26 cellular contexts compared by ENCODE assay signal in genomic region chr3:112003321-112004080, GRCh38. TPM values are rescaled to one million over a fixed set of nuclear protein-coding genes. Genes with fewer than 3 reads are reported as not detected.
DNase-seq lines count a peak whose midpoint lies in the region; ATAC-seq and TF ChIP-seq lines count a peak whose summit lies in the region.
"Had no signal": no experiment of that assay in that cellular context is flagged by ENCODE, and none has a peak within 500 bp of the region (broad histone marks: within the 10 kb centered on the region; RNA-seq: fewer than 3 reads in every experiment).

No MANE protein-coding gene starts in this region.

- no peak overlapping the region for H3K14ac ChIP-seq in H9 (ENCODE audit: insufficient read depth, low read length)

- H3K27ac ChIP-seq in esophagus muscularis mucosa (replicated peaks in 1 of 4) = no peak overlapping the region
- peak overlapping the region; percentile 19 for H3K27ac ChIP-seq in thymus (ENCODE audit: low read depth)
- no peak overlapping the region for H3K27ac ChIP-seq in H9 (ENCODE audit: insufficient read length, low read depth, low read length)
- H3K27ac ChIP-seq in ascending aorta = no peak overlapping the region
- H3K27ac ChIP-seq: C4-2B, esophagus squamous epithelium, ovary, sigmoid colon, testis, VCaP had no signal

- no peaks in the 10 kb centered on the region for H3K79me2 ChIP-seq in H9 (ENCODE audit: insufficient read depth, low read length)

- H2BK20ac ChIP-seq in H9 (ENCODE audit: low read depth, low read length, poor library complexity, severe bottlenecking) = no peak overlapping the region

- H3K27me3 ChIP-seq in esophagus muscularis mucosa (peaks cover 0 to 15% (median 0%) of the 10 kb centered on the region in 4 donors), thymus (ENCODE audit: control insufficient read depth, insufficient read depth) (no peaks in the 10 kb centered on the region), H9 (ENCODE audit: insufficient read depth, low read length) (no peaks in the 10 kb centered on the region), ascending aorta (no peaks in the 10 kb centered on the region)
- H3K27me3 ChIP-seq: ovary, testis had no signal

- no peak overlapping the region for H3K4me2 ChIP-seq in H9 (ENCODE audit: insufficient read depth, insufficient read length, low read length)

- ATAC-seq in T-cell (replicated peaks in 1 of 4) = peak in 2 of 4 experiments; percentile 9 to 36
- ATAC-seq: Right ventricle myocardium inferior had no signal

- no peak overlapping the region for H2BK120ac ChIP-seq in H9 (ENCODE audit: low read depth, low read length, poor library complexity, severe bottlenecking)

- no peak overlapping the region for H3T11ph ChIP-seq in H9 (ENCODE audit: low read length)

- no peak overlapping the region for H2BK5ac ChIP-seq in H9 (ENCODE audit: insufficient read length, low read length)

- H3K23me2 ChIP-seq in H9 (ENCODE audit: insufficient read length, low read depth, low read length, poor library complexity, severe bottlenecking) = peaks cover 14% of the 10 kb centered on the region

- no peak overlapping the region for H2BK12ac ChIP-seq in H9 (ENCODE audit: insufficient read length, low read depth, low read length)

- POLR2A ChIA-PET in T-cell (lab: Charles Lee) = interaction anchor here (0.6 to 0.8 kb wide), 3 partner anchors 14 to 1015 kb away, joined by 3 to 11 read pairs (median 4); no protein-coding TSS in a partner anchor

- no peak overlapping the region for H2AFZ ChIP-seq in H9 (ENCODE audit: low read length)

- no peaks in the 10 kb centered on the region for H3K79me1 ChIP-seq in H9 (ENCODE audit: insufficient read depth, low read depth, low read length, poor library complexity, severe bottlenecking)

- no peak overlapping the region for H3K18ac ChIP-seq in H9 (ENCODE audit: insufficient read length, low read depth, low read length)

- H4K91ac ChIP-seq in H9 (ENCODE audit: insufficient read length, low read depth, low read length) = no peak overlapping the region

- TF ChIP-seq EP300 in esophagus muscularis mucosa (IDR thresholded peaks at IDR 0.05) = no peak

- no peak overlapping the region for H4K8ac ChIP-seq in H9 (replicated peaks; ENCODE audit: insufficient read length, low read depth, low read length)

- H3K9me3 Mint-ChIP-seq in activated naive CD4-positive, alpha-beta T cell treated with anti-CD3 and anti-CD28 coated beads, Interleukin-2, amount 50 U/mL, for 24 hours = no peaks in the 10 kb centered on the region
- H3K9me3 Mint-ChIP-seq in activated naive CD4-positive, alpha-beta T cell treated with anti-CD3 and anti-CD28 coated beads, Interleukin-2, amount 10 ng/mL, durations not matched to agents 7 days and 5 days = no peaks in the 10 kb centered on the region
- no peaks in the 10 kb centered on the region for H3K9me3 Mint-ChIP-seq in T-cell
- no peaks in the 10 kb centered on the region for H3K9me3 Mint-ChIP-seq in H9
- H3K9me3 Mint-ChIP-seq in osteocyte (ENCODE audit: unreplicated experiment) = no peaks in the 10 kb centered on the region
- H3K9me3 Mint-ChIP-seq: IgD-negative memory B cell had no signal

- H3K4me3 Mint-ChIP-seq in activated naive CD4-positive, alpha-beta T cell treated with anti-CD3 and anti-CD28 coated beads, Interleukin-2, amount 50 U/mL, for 24 hours = peak overlapping the region; percentile 67
- no peak overlapping the region for H3K4me3 Mint-ChIP-seq in activated naive CD4-positive, alpha-beta T cell treated with anti-CD3 and anti-CD28 coated beads, Interleukin-2, amount 10 ng/mL, durations not matched to agents 7 days and 5 days
- H3K4me3 Mint-ChIP-seq in T-cell = no peak overlapping the region
- no peak overlapping the region for H3K4me3 Mint-ChIP-seq in H9
- no peak overlapping the region for H3K4me3 Mint-ChIP-seq in osteocyte (ENCODE audit: unreplicated experiment)
- H3K4me3 Mint-ChIP-seq: IgD-negative memory B cell had no signal

- peaks cover 9 to 14% (median 12%) of the 10 kb centered on the region in 4 donors for H3K4me1 ChIP-seq in esophagus muscularis mucosa
- peaks cover 11% of the 10 kb centered on the region for H3K4me1 ChIP-seq in thymus (ENCODE audit: control insufficient read depth, insufficient read depth, low read length)
- 0 out of 2 replicates have a peak, but pooled peaks cover 7% of the 10 kb centered on the region for H3K4me1 ChIP-seq in H9 (ENCODE audit: insufficient read depth, low read length)
- H3K4me1 ChIP-seq in ascending aorta = peaks cover 0 to 9% of the 10 kb centered on the region in 2 donors

- H3K36me3 ChIP-seq in esophagus muscularis mucosa (no peaks in the 10 kb centered on the region), thymus (ENCODE audit: control insufficient read depth, insufficient read depth) (no peaks in the 10 kb centered on the region), ascending aorta (no peaks in the 10 kb centered on the region)
- H3K36me3 ChIP-seq: esophagus squamous epithelium, ovary, sigmoid colon had no signal

- H3K4me1 Mint-ChIP-seq in activated naive CD4-positive, alpha-beta T cell treated with anti-CD3 and anti-CD28 coated beads, Interleukin-2, amount 50 U/mL, for 24 hours = peaks cover 63% of the 10 kb centered on the region
- peaks cover 29% of the 10 kb centered on the region for H3K4me1 Mint-ChIP-seq in activated naive CD4-positive, alpha-beta T cell treated with anti-CD3 and anti-CD28 coated beads, Interleukin-2, amount 10 ng/mL, durations not matched to agents 7 days and 5 days
- peaks cover 28 to 39% (median 38%) of the 10 kb centered on the region in 3 donors for H3K4me1 Mint-ChIP-seq in T-cell
- peaks cover 30 to 49% of the 10 kb centered on the region in 2 experiments for H3K4me1 Mint-ChIP-seq in H9
- peaks cover 22% of the 10 kb centered on the region for H3K4me1 Mint-ChIP-seq in osteocyte (ENCODE audit: unreplicated experiment)

- no peaks in the 10 kb centered on the region for H4K20me1 ChIP-seq in H9 (ENCODE audit: control insufficient read depth, insufficient read depth, insufficient read length)

- CTCF ChIA-PET in activated naive CD4-positive, alpha-beta T cell treated with anti-CD3 and anti-CD28 coated beads, Interleukin-2, amount 10 ng/mL, durations not matched to agents 7 days and 5 days (lab: Charles Lee) = interaction anchor here (0.7 to 6.9 kb wide), 9 partner anchors 9 to 334 kb away, joined by 3 to 55 read pairs (median 5); no protein-coding TSS in a partner anchor
- CTCF ChIA-PET in T-cell (lab: Charles Lee) = interaction anchor here (0.6 to 4.1 kb wide), 8 partner anchors 8 to 989 kb away, joined by 3 to 21 read pairs (median 6); no protein-coding TSS in a partner anchor

- no peak overlapping the region for H2BK15ac ChIP-seq in H9 (ENCODE audit: low read depth, low read length)

- no peak overlapping the region for H4K5ac ChIP-seq in H9 (ENCODE audit: insufficient read length, low read depth, low read length)

- H2AK5ac ChIP-seq in H9 (ENCODE audit: insufficient read length, low read length) = no peak overlapping the region

- H3K9ac ChIP-seq in H9 (ENCODE audit: extremely low read depth, insufficient read length, low read length) = no peak overlapping the region

- no peak for DNase-seq in activated naive CD4-positive, alpha-beta T cell treated with anti-CD3 and anti-CD28 coated beads, Interleukin-2, amount 10 ng/mL, durations not matched to agents 7 days and 5 days
- DNase-seq in T-cell (no peak), esophagus muscularis mucosa (ENCODE audit: extremely low spot score) (peak; percentile 68), H9 (no peak), osteocyte (ENCODE audit: extremely low spot score, unreplicated experiment) (no peak), ascending aorta (ENCODE audit: low spot score in 2 of 2) (no peak)
- DNase-seq: activated CD4-positive, alpha-beta T cell treated with anti-CD3 and anti-CD28 coated beads, Interleukin-2, amount 50 U/mL, for 48 hours; cerebellar nuclear complex; DMS 273 treated with DMSO at 0.1 percent for 48 hours; effector CD4-positive, alpha-beta T cell; esophagus squamous epithelium; NCI-H1417 treated with DMSO at 0.1 percent for 48 hours; NCI-H748 treated with DMSO at 0.1 percent for 48 hours; ovary; sigmoid colon; testis had no signal

- no peaks in the 10 kb centered on the region for H3K27me3 Mint-ChIP-seq in activated naive CD4-positive, alpha-beta T cell treated with anti-CD3 and anti-CD28 coated beads, Interleukin-2, amount 50 U/mL, for 24 hours
- H3K27me3 Mint-ChIP-seq in activated naive CD4-positive, alpha-beta T cell treated with anti-CD3 and anti-CD28 coated beads, Interleukin-2, amount 10 ng/mL, durations not matched to agents 7 days and 5 days = peaks cover 12% of the 10 kb centered on the region
- peaks cover 0 to 1% of the 10 kb centered on the region in 2 donors for H3K27me3 Mint-ChIP-seq in T-cell
- peaks cover 12% of the 10 kb centered on the region for H3K27me3 Mint-ChIP-seq in H9 (ENCODE audit: low read depth)
- no peaks in the 10 kb centered on the region for H3K27me3 Mint-ChIP-seq in osteocyte (ENCODE audit: unreplicated experiment)

- H3K23ac ChIP-seq in H9 (ENCODE audit: insufficient read length, low read depth, low read length) = no peak overlapping the region

- H3K56ac ChIP-seq in H9 (ENCODE audit: insufficient read length, low read depth, low read length) = no peak overlapping the region

- no peak for TF ChIP-seq CTCF in esophagus muscularis mucosa (IDR thresholded peaks at IDR 0.05)
- no peak for TF ChIP-seq CTCF in H9 (conservative IDR thresholded peaks at IDR 0.05)
- no peak for TF ChIP-seq CTCF in osteocyte (IDR thresholded peaks at IDR 0.05)
- TF ChIP-seq CTCF in ascending aorta (IDR thresholded peaks at IDR 0.05) = no peak

- intact Hi-C loops in esophagus muscularis mucosa (cut with DNase I) = no loop called here
- intact Hi-C loops in ascending aorta (cut with DNase I) = no loop called here

- peak overlapping the region; percentile 95 for H3K27ac Mint-ChIP-seq in activated naive CD4-positive, alpha-beta T cell treated with anti-CD3 and anti-CD28 coated beads, Interleukin-2, amount 50 U/mL, for 24 hours
- no peak overlapping the region for H3K27ac Mint-ChIP-seq in activated naive CD4-positive, alpha-beta T cell treated with anti-CD3 and anti-CD28 coated beads, Interleukin-2, amount 10 ng/mL, durations not matched to agents 7 days and 5 days
- H3K27ac Mint-ChIP-seq in T-cell (peak overlapping the region; percentile 47 to 79), H9 (peak overlapping the region in 1 of 3 experiments; percentile 68; a peak in 1 of 7 replicates), osteocyte (ENCODE audit: unreplicated experiment) (no peak overlapping the region)

- H3K9me3 ChIP-seq in esophagus muscularis mucosa (no peaks in the 10 kb centered on the region), thymus (ENCODE audit: control insufficient read depth) (no peaks in the 10 kb centered on the region), H9 (ENCODE audit: control insufficient read depth, low read depth, low read length) (no peaks in the 10 kb centered on the region), ascending aorta (no peaks in the 10 kb centered on the region)
- H3K9me3 ChIP-seq: esophagus squamous epithelium, ovary, sigmoid colon, testis had no signal

- H3K4ac ChIP-seq in H9 (ENCODE audit: low read depth, low read length) = no peak overlapping the region

- H3K36me3 Mint-ChIP-seq in activated naive CD4-positive, alpha-beta T cell treated with anti-CD3 and anti-CD28 coated beads, Interleukin-2, amount 50 U/mL, for 24 hours = no peaks in the 10 kb centered on the region
- H3K36me3 Mint-ChIP-seq in activated naive CD4-positive, alpha-beta T cell treated with anti-CD3 and anti-CD28 coated beads, Interleukin-2, amount 10 ng/mL, durations not matched to agents 7 days and 5 days = no peaks in the 10 kb centered on the region
- H3K36me3 Mint-ChIP-seq in T-cell (no peaks in the 10 kb centered on the region), H9 (ENCODE audit: insufficient read depth in 1 of 3, low read depth in 3 of 3) (peaks cover 0 to 12% (median 5%) of the 10 kb centered on the region in 3 experiments; a peak in 4 of 7 replicates), osteocyte (ENCODE audit: unreplicated experiment) (no peaks in the 10 kb centered on the region)

- no peak overlapping the region for H3K4me3 ChIP-seq in esophagus muscularis mucosa
- H3K4me3 ChIP-seq in thymus (ENCODE audit: low read length) = no peak overlapping the region
- H3K4me3 ChIP-seq in ascending aorta = no peak overlapping the region
- H3K4me3 ChIP-seq: esophagus squamous epithelium, lung, ovary, sigmoid colon, testis had no signal

- WGBS in esophagus muscularis mucosa = 89% methylated on average over 4 of the region's 4 CpGs
- WGBS in thymus = 85% methylated on average over 4 of the region's 4 CpGs
- WGBS in H9 (ENCODE audit: extremely low coverage, insufficient read length, low lambda C conversion rate) = no CpG with 5 or more reads among the region's 4 CpGs

- TF ChIP-seq POLR2A in esophagus muscularis mucosa (IDR thresholded peaks at IDR 0.05; ENCODE audit: low read depth) = no peak

RNA-seq across cellular contexts. Expression of gene TAGLN3, which starts 4.8 kb away (rescaled TPM):
- total RNA-seq in T-cell (not detected), esophagus muscularis mucosa (1 to 10 TPM in 2 of 4 donors, under 1 TPM in 2; 0.83 to 4.0 (median 1.3) TPM), H9 (2021) (6.4 and 7.5 TPM in 2 replicates), osteocyte (not detected in 2 replicates), ascending aorta (not detected)
- 1.5 TPM for polyA plus RNA-seq in thymus
- total RNA-seq: esophagus squamous epithelium, MCF 10A, ovary, Right ventricle myocardium inferior had no signal
- polyA plus RNA-seq: IgD-negative memory B cell had no signal

RNA-seq across cellular contexts. Expression of gene ABHD10, which starts 24.7 kb away (rescaled TPM):
- total RNA-seq in T-cell (10 to 100 TPM; 18.3 to 31.8 (median 28.1) TPM), esophagus muscularis mucosa (10 to 100 TPM in 3 of 4 donors, 1 to 10 TPM in 1; 6.5 to 15.0 (median 12.2) TPM), H9 (2021) (21.8 and 28.4 TPM in 2 replicates), osteocyte (24.3 and 25.5 TPM in 2 replicates), ascending aorta (18.6 TPM)
- 32.7 TPM for polyA plus RNA-seq in thymus

RNA-seq across cellular contexts. Expression of gene TMPRSS7, which starts 31.0 kb away (rescaled TPM):
- total RNA-seq in T-cell (under 1 TPM in 1 of 5 donors, not detected in 4; 0.10 TPM), esophagus muscularis mucosa (not detected), H9 (2021) (not detected in 2 replicates), osteocyte (not detected in 2 replicates), ascending aorta (not detected)
- polyA plus RNA-seq in thymus = 0.05 TPM
- total RNA-seq: esophagus squamous epithelium, kidney epithelial cell, MCF 10A, Right ventricle myocardium inferior, sigmoid colon had no signal
- polyA plus RNA-seq: AG04450, IgD-negative memory B cell, ovary had no signal

Comparison
In these comparisons a context has a peak if more than half of its experiments do, and no peak if none do; other contexts are left out.
1. H3K27ac Mint-ChIP-seq: peak in activated naive CD4-positive, alpha-beta T cell treated with anti-CD3 and anti-CD28 coated beads, Interleukin-2, amount 50 U/mL, for 24 hours (single experiment) and T-cell (2 of 2); none in activated naive CD4-positive, alpha-beta T cell treated with anti-CD3 and anti-CD28 coated beads, Interleukin-2, amount 10 ng/mL, durations not matched to agents 7 days and 5 days (single experiment) and osteocyte (single experiment).